In the genomic region with DNA sequence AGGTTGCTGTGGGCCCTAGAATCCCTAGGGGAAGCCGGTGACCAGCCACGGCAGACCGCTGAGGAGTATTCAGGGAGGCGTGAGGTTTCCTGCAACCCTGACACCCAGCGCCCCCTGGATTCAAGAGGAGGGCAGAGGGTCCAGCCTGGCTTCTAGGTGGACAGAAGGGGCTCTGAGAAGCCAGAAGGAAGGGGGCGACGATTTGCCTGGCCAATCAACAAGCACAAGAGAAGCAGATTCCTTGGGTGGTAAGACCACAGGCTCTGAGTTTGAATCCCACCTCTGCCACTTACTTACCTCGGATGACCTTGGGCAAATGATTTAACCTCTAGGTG, we compare ENCODE assay signal across 1 cellular context.
TF ChIP-seq lines count a peak whose summit lies in the region.

No MANE protein-coding gene starts in this region.

TF ChIP-seq in H1, 55 proteins besides CTCF, POLR2A, EP300 and RAD21:
- no peak for TF ChIP-seq KDM4A (IDR thresholded peaks at IDR 0.05; ENCODE audit: low read depth, low read length, severe bottlenecking)
- 0 out of 2 replicates have a peak, but pooled peaks have one; percentile 34 for TF ChIP-seq GABPA (IDR thresholded peaks at IDR 0.05; ENCODE audit: borderline replicate concordance, insufficient read depth, low read length)
